10 cellular contexts compared by ENCODE assay signal in the genomic region with DNA sequence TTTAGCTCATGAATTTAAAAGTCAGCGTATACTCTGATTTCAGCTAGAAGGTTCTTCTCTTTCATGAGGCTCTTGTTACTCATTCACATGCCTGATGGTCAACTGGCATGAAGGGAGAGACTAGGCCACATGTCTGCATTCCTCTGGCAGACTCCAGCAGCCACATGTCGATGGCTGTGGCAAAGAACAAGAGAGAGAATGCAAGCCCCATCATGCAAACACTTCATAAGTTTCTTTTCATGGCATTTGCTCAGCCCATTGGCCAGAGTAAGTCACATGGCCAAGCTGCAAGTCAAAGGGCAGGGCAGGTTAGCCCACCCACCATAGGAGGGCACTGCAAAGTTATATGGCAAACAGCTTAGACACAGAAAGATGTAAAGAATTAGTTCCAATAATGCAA. TPM values are rescaled to one million over a fixed set of nuclear protein-coding genes. Genes with fewer than 3 reads are reported as not detected.
DNase-seq lines count a peak whose midpoint lies in the region; ATAC-seq, FAIRE-seq and TF ChIP-seq lines count a peak whose summit lies in the region.
"Had no signal": no experiment of that assay in that cellular context is flagged by ENCODE, and none has a peak within 500 bp of the region (broad histone marks: within the 10 kb centered on the region; RNA-seq: fewer than 3 reads in every experiment).

No MANE protein-coding gene starts in this region.

- H3K27ac ChIP-seq in neuronal stem cell (replicated peaks; ENCODE audit: low read length) = no peak overlapping the region

- no peak overlapping the region for H3K4me2 ChIP-seq in neuronal stem cell (ENCODE audit: insufficient read depth, low read length, poor library complexity, severe bottlenecking)

- ATAC-seq in GM19455 (IDR thresholded peaks at IDR 0.05; ENCODE audit: unreplicated experiment) = no peak
- no peak for ATAC-seq in GM21360 (IDR thresholded peaks at IDR 0.05; ENCODE audit: unreplicated experiment)

- H3K4me3 ChIP-seq in NB4 (ENCODE audit: low read depth, low read length) (no peak overlapping the region), bronchial epithelial cell (ENCODE audit: low read depth, low read length) (no peak overlapping the region), neuronal stem cell (ENCODE audit: low read length in 2 of 2) (no peak overlapping the region)
- H3K4me3 ChIP-seq: ovary had no signal

- H3K27me3 ChIP-seq in bronchial epithelial cell (ENCODE audit: control insufficient read depth, insufficient read depth, low read length) (no peaks in the 10 kb centered on the region), neuronal stem cell (ENCODE audit: control insufficient read depth in 3 of 3, insufficient read depth in 3 of 3, low read depth in 1 of 3, low read length in 3 of 3) (no peaks in the 10 kb centered on the region)
- H3K27me3 ChIP-seq: ovary had no signal

- no peak overlapping the region for H2BK120ac ChIP-seq in neuronal stem cell (ENCODE audit: low read depth, low read length)

- no peak overlapping the region for H3K4ac ChIP-seq in neuronal stem cell (ENCODE audit: low read length)

- no peak overlapping the region for H2BK5ac ChIP-seq in neuronal stem cell (ENCODE audit: low read length)

- no peak overlapping the region for H3K18ac ChIP-seq in neuronal stem cell (ENCODE audit: low read length)

- no peak for DNase-seq in GM12892 (ENCODE audit: insufficient read length)
- DNase-seq in NB4 (ENCODE audit: low read depth) = peak; percentile 31
- DNase-seq in bronchial epithelial cell (ENCODE audit: low read depth) = peak; percentile 93
- no peak for DNase-seq in neuronal stem cell (ENCODE audit: low spot score)
- DNase-seq in NCI-H1417 treated with DMSO at 0.1 percent for 48 hours (lab: John Stamatoyannopoulos, UW) = no peak
- DNase-seq: cerebellar nuclear complex, NCI-H1092 treated with DMSO at 0.1 percent for 48 hours, ovary had no signal

- TF ChIP-seq CTCF in NB4 (IDR thresholded peaks at IDR 0.05; ENCODE audit: low read depth, low read length) = no peak
- no peak for TF ChIP-seq CTCF in bronchial epithelial cell (IDR thresholded peaks at IDR 0.05; ENCODE audit: insufficient read depth, low read length, severe bottlenecking)

- no CpG with 5 or more reads among the region's 2 CpGs for WGBS in neuronal stem cell (ENCODE audit: extremely low coverage in 2 of 2, insufficient read length in 2 of 2, insufficient replicate concordance in 1 of 2), 2 donors

- peaks cover 6 to 7% of the 10 kb centered on the region in 2 donors for H3K4me1 ChIP-seq in neuronal stem cell (ENCODE audit: control insufficient read depth in 2 of 2, insufficient read depth in 1 of 2, low read depth in 1 of 2, low read length in 2 of 2)

- peak overlapping the region; percentile 69 for H2AFZ ChIP-seq in neuronal stem cell (ENCODE audit: low read length)

- H3K9ac ChIP-seq in neuronal stem cell (ENCODE audit: low read depth, low read length, poor library complexity) = no peak overlapping the region

- H3K79me1 ChIP-seq in neuronal stem cell (ENCODE audit: low read depth, low read length) = no peaks in the 10 kb centered on the region

- no peak for TF ChIP-seq POLR2A in GM12892 (IDR thresholded peaks at IDR 0.05; ENCODE audit: low read depth, low read length)
- no peak for TF ChIP-seq POLR2A in NB4 (IDR thresholded peaks at IDR 0.05; ENCODE audit: extremely low read depth, insufficient read length)

- H3K23ac ChIP-seq in neuronal stem cell (ENCODE audit: low read depth, low read length, poor library complexity) = no peak overlapping the region

- peaks cover 2 to 4% of the 10 kb centered on the region in 2 donors for H3K9me3 ChIP-seq in neuronal stem cell (replicated peaks in 1 of 2; ENCODE audit: control insufficient read depth in 2 of 2, insufficient read depth in 1 of 2, low read depth in 1 of 2, low read length in 2 of 2)
- H3K9me3 ChIP-seq: ovary had no signal

- no peak overlapping the region for H4K8ac ChIP-seq in neuronal stem cell (ENCODE audit: low read depth, low read length)

- FAIRE-seq in GM12892 (lab: Jason Lieb, UNC) (peak; percentile 63), bronchial epithelial cell (lab: Jason Lieb, UNC) (peak; percentile 62)

- no peak overlapping the region for H3K14ac ChIP-seq in neuronal stem cell (ENCODE audit: low read length)

- H4K91ac ChIP-seq in neuronal stem cell (ENCODE audit: low read depth, low read length, poor library complexity) = no peak overlapping the region

- H3K36me3 ChIP-seq in bronchial epithelial cell (ENCODE audit: control insufficient read depth, insufficient read depth, low read length) (peaks cover 2% of the 10 kb centered on the region), neuronal stem cell (replicated peaks in 1 of 2; ENCODE audit: control insufficient read depth in 2 of 2, insufficient read depth in 2 of 2, low read length in 2 of 2) (peaks cover 7 to 10% of the 10 kb centered on the region in 2 donors)
- H3K36me3 ChIP-seq: ovary had no signal

- H2AK5ac ChIP-seq in neuronal stem cell (ENCODE audit: low read depth, low read length) = no peak overlapping the region

- no peak overlapping the region for H2BK15ac ChIP-seq in neuronal stem cell (ENCODE audit: low read length)

- H2BK12ac ChIP-seq in neuronal stem cell (ENCODE audit: low read length) = no peak overlapping the region

RNA-seq across cellular contexts. Expression of gene KCNV2, which starts 5.4 kb away (rescaled TPM):
- polyA plus RNA-seq in GM12892 (2012; ENCODE audit: missing spikeins) = 0.30 TPM
- total RNA-seq in bronchial epithelial cell = not detected in 2 replicates
- polyA plus RNA-seq in neuronal stem cell (2013, experiment 1 of 2) = not detected
- polyA plus RNA-seq in neuronal stem cell (2013, experiment 2 of 2) = not detected
- total RNA-seq: ovary had no signal
- polyA plus RNA-seq: ovary had no signal

Comparison
In these comparisons a context has a peak if more than half of its experiments do, and no peak if none do; other contexts are left out.
1. DNase-seq: peak in NB4 (single experiment) and bronchial epithelial cell (single experiment); none in GM12892 (single experiment), neuronal stem cell (single experiment) and NCI-H1417 treated with DMSO at 0.1 percent for 48 hours (single experiment).